Comparison of ENCODE assay signal across 12 cellular contexts in the genomic region with DNA sequence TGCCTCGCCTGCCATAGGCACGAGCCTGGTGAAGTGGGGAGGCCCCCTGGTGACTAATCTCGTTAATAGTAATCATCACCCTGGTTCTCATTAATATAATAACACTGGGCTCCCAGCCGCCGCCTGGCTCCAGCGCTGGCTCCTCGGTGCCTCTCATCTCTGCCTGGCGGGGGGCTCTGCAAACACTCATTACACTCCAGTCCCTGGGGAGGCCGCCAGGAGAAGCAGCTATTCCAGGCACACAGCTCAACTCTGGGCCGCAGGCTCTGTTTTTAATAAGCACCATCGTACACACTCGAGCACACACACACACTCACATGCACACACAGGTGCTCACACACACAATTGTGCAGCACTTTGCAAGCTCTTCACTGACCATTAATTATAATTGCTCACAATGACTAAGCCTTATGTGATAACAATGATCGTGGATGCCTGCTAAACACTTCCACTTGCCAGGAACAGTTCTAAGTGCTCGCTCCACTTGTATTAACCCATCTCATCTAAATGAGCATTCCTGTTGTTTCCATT. TPM values are rescaled to one million over a fixed set of nuclear protein-coding genes. Genes with fewer than 3 reads are reported as not detected.
DNase-seq lines count a peak whose midpoint lies in the region; ATAC-seq and TF ChIP-seq lines count a peak whose summit lies in the region.
"Had no signal": no experiment of that assay in that cellular context is flagged by ENCODE, and none has a peak within 500 bp of the region (broad histone marks: within the 10 kb centered on the region; RNA-seq: fewer than 3 reads in every experiment).

No MANE protein-coding gene starts in this region.

- H4K5ac ChIP-seq in H9 (ENCODE audit: insufficient read length, low read depth, low read length) = no peak overlapping the region

- peaks cover 47 to 52% of the 10 kb centered on the region in 2 experiments for H3K4me1 Mint-ChIP-seq in H9

- H3K79me2 ChIP-seq in H9 (ENCODE audit: insufficient read depth, low read length) (no peaks in the 10 kb centered on the region), osteoblast (ENCODE audit: insufficient read depth, low read length) (no peaks in the 10 kb centered on the region)

- H3K36me3 Mint-ChIP-seq in H9 (ENCODE audit: insufficient read depth in 1 of 3, low read depth in 3 of 3) = no peaks in the 10 kb centered on the region; a peak in 1 of 7 replicates

- ATAC-seq in HG02852 (IDR thresholded peaks at IDR 0.05; ENCODE audit: unreplicated experiment) = no peak
- no peak for ATAC-seq in HG02938 (IDR thresholded peaks at IDR 0.05; ENCODE audit: unreplicated experiment)
- ATAC-seq in GM21529 (IDR thresholded peaks at IDR 0.05; ENCODE audit: unreplicated experiment) = no peak
- ATAC-seq: gastrocnemius medialis had no signal

- H2BK20ac ChIP-seq in H9 (ENCODE audit: low read depth, low read length, poor library complexity, severe bottlenecking) = no peak overlapping the region

- H3K4ac ChIP-seq in H9 (ENCODE audit: low read depth, low read length) = no peak overlapping the region

- no peaks in the 10 kb centered on the region; a peak in 1 of 5 replicates for H3K9me3 Mint-ChIP-seq in H9
- H3K9me3 Mint-ChIP-seq: IgD-negative memory B cell had no signal

- H3K4me3 Mint-ChIP-seq in H9 = 0 out of 5 replicates have a peak overlapping the region, but pooled peaks of 1 of the 2 experiments have one; percentile 19
- H3K4me3 Mint-ChIP-seq: IgD-negative memory B cell had no signal

- no peaks in the 10 kb centered on the region for H3K9me3 ChIP-seq in H9 (ENCODE audit: control insufficient read depth, low read depth, low read length)
- H3K9me3 ChIP-seq in osteoblast (ENCODE audit: low read depth, low read length) = no peaks in the 10 kb centered on the region
- H3K9me3 ChIP-seq: gastrocnemius medialis had no signal

- H2BK15ac ChIP-seq in H9 (ENCODE audit: low read depth, low read length) = no peak overlapping the region

- TF ChIP-seq CTCF in H9 (conservative IDR thresholded peaks at IDR 0.05) (no peak), osteoblast (IDR thresholded peaks at IDR 0.05; ENCODE audit: extremely low read depth, low read depth, low read length) (no peak)

- H2BK120ac ChIP-seq in H9 (ENCODE audit: low read depth, low read length, poor library complexity, severe bottlenecking) = no peak overlapping the region

- no peak overlapping the region for H4K91ac ChIP-seq in H9 (ENCODE audit: insufficient read length, low read depth, low read length)

- no peaks in the 10 kb centered on the region; the same call in none of the 2 replicates for H3K27me3 Mint-ChIP-seq in H9 (ENCODE audit: low read depth)

- H3K27me3 ChIP-seq in H9 (ENCODE audit: insufficient read depth, low read length) (no peaks in the 10 kb centered on the region), osteoblast (ENCODE audit: insufficient read depth, low read length) (no peaks in the 10 kb centered on the region)
- H3K27me3 ChIP-seq: gastrocnemius medialis had no signal

- H3T11ph ChIP-seq in H9 (ENCODE audit: low read length) = no peak overlapping the region

- H3K4me2 ChIP-seq in H9 (ENCODE audit: insufficient read depth, insufficient read length, low read length) (peak overlapping the region; percentile 1), osteoblast (ENCODE audit: insufficient read depth, low read length) (no peak overlapping the region)

- H3K23ac ChIP-seq in H9 (ENCODE audit: insufficient read length, low read depth, low read length) = no peak overlapping the region

- DNase-seq in H9 (no peak), NCI-H2171 (lab: John Stamatoyannopoulos, UW) (peak; percentile 87), anterior cingulate cortex (lab: John Stamatoyannopoulos, UW) (peak in 35 of 58 donors; percentile 7 to 52 (median 29)), osteoblast (ENCODE audit: insufficient read length, low spot score, missing footprints) (peak; percentile 61)
- no peak for DNase-seq in stimulated activated CD4-positive, alpha-beta T cell treated with anti-CD3 and anti-CD28 coated beads, Interleukin-2, amount 100 ng/mL, for 24 hours
- DNase-seq: activated CD8-positive, alpha-beta memory T cell treated with anti-CD3 and anti-CD28 coated beads for 24 hours; gastrocnemius medialis; Right ventricle myocardium superior had no signal

- no peak overlapping the region for H2AFZ ChIP-seq in H9 (ENCODE audit: low read length)
- no peak overlapping the region for H2AFZ ChIP-seq in osteoblast (ENCODE audit: low read length)

- H3K9ac ChIP-seq in H9 (ENCODE audit: extremely low read depth, insufficient read length, low read length) = no peak overlapping the region

- no peaks in the 10 kb centered on the region for H3K79me1 ChIP-seq in H9 (ENCODE audit: insufficient read depth, low read depth, low read length, poor library complexity, severe bottlenecking)

- no peak overlapping the region for H2BK12ac ChIP-seq in H9 (ENCODE audit: insufficient read length, low read depth, low read length)

- no CpG with 5 or more reads among the region's 14 CpGs for WGBS in H9 (ENCODE audit: extremely low coverage, insufficient read length, low lambda C conversion rate)

- H4K20me1 ChIP-seq in H9 (ENCODE audit: control insufficient read depth, insufficient read depth, insufficient read length) (no peaks in the 10 kb centered on the region), osteoblast (ENCODE audit: insufficient read depth, low read length) (peaks cover 2% of the 10 kb centered on the region)

- H2AK5ac ChIP-seq in H9 (ENCODE audit: insufficient read length, low read length) = no peak overlapping the region

- H3K23me2 ChIP-seq in H9 (ENCODE audit: insufficient read length, low read depth, low read length, poor library complexity, severe bottlenecking) = no peaks in the 10 kb centered on the region

- H2BK5ac ChIP-seq in H9 (ENCODE audit: insufficient read length, low read length) = no peak overlapping the region

- H4K8ac ChIP-seq in H9 (replicated peaks; ENCODE audit: insufficient read length, low read depth, low read length) = no peak overlapping the region

- H3K27ac Mint-ChIP-seq in H9 = no peak overlapping the region
- H3K27ac Mint-ChIP-seq: IgD-negative memory B cell had no signal

- H3K36me3 ChIP-seq in osteoblast (ENCODE audit: insufficient read depth, low read length) = no peaks in the 10 kb centered on the region
- H3K36me3 ChIP-seq: gastrocnemius medialis had no signal

- H3K14ac ChIP-seq in H9 (ENCODE audit: insufficient read depth, low read length) = no peak overlapping the region

- H3K56ac ChIP-seq in H9 (ENCODE audit: insufficient read length, low read depth, low read length) = no peak overlapping the region

- H3K4me1 ChIP-seq in H9 (ENCODE audit: insufficient read depth, low read length) (peaks cover 10% of the 10 kb centered on the region; the same call in 1 of the 2 replicates), osteoblast (ENCODE audit: insufficient read depth, low read length) (peaks cover 9% of the 10 kb centered on the region)
- H3K4me1 ChIP-seq: gastrocnemius medialis had no signal

- no peak overlapping the region for H3K18ac ChIP-seq in H9 (ENCODE audit: insufficient read length, low read depth, low read length)

- H3K27ac ChIP-seq in H9 (ENCODE audit: insufficient read length, low read depth, low read length) = no peak overlapping the region
- no peak overlapping the region for H3K27ac ChIP-seq in osteoblast (ENCODE audit: low read depth, low read length)
- H3K27ac ChIP-seq: gastrocnemius medialis had no signal

- H3K4me3 ChIP-seq in osteoblast (ENCODE audit: insufficient read depth, low read length) = no peak overlapping the region
- H3K4me3 ChIP-seq: gastrocnemius medialis had no signal

RNA-seq across cellular contexts. Expression of a gene that starts 52.2 kb away (rescaled TPM):
- 24.2 and 25.9 TPM in 2 replicates for total RNA-seq in H9 (2021)
- 38.0 and 39.8 TPM in 2 replicates for total RNA-seq in osteoblast

Comparison
In these comparisons a context has a peak if more than half of its experiments do, and no peak if none do; other contexts are left out.
1. DNase-seq: peak in NCI-H2171 (single experiment), anterior cingulate cortex (35 of 58) and osteoblast (single experiment); none in H9 (single experiment) and stimulated activated CD4-positive, alpha-beta T cell treated with anti-CD3 and anti-CD28 coated beads, Interleukin-2, amount 100 ng/mL, for 24 hours (0 of 2).